Comparison of ENCODE assay signal across 2 cellular contexts in the genomic region with DNA sequence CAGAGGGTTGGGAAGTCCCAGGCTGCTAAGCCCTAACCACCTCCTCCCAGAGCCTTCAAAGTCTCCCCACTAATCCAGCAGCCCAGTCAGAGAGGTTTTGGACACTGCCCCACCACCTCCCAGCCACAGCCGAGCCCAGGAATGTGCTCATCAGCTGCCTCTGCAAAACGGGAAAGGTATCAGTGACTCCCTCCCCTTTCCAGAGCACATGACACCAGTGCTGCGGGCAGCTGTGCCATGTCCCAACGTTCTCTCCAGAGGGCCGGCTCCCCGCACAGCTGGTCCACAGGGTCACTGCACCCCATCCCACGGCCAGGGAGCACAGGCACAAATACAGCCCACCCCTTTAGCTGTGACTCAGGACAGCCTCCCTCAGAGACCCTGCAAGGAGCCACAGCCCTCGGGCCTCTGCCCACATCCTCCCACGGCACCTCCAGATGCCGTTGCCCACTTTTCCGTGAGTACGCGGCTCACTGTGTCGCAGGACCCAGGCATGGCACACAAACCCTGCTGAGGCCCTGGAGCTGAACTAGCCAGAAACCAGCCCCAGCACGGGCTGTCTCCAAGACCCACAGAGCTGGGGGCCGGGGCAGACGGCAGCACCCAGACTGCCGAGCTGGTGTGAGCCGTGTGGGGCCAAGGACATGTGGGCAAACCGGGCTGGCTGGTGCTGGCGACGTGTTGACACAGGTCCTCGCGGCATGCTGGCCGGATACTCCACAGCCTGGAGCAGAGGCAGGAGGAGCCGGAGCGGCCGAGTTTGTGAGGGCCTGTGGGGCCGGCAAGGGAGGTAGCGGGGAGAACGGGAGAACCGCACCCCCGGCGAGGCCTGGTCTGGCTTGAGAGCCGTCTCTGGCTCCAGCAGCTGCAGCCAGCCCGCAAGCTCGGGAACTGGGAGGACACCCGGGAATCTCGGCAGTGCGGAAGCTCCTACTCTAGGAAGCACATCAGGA.
TF ChIP-seq lines count a peak whose summit lies in the region.

No MANE protein-coding gene starts in this region.

TF ChIP-seq in A549, 52 proteins besides CTCF, POLR2A, EP300 and RAD21:
- TF ChIP-seq ZFP36 (IDR thresholded peaks at IDR 0.05; ENCODE audit: borderline replicate concordance, partially characterized antibody), result no peak
- no peak for TF ChIP-seq RCOR1 (IDR thresholded peaks at IDR 0.05; ENCODE audit: low read depth, low read length)
- TF ChIP-seq, protein P1, sequence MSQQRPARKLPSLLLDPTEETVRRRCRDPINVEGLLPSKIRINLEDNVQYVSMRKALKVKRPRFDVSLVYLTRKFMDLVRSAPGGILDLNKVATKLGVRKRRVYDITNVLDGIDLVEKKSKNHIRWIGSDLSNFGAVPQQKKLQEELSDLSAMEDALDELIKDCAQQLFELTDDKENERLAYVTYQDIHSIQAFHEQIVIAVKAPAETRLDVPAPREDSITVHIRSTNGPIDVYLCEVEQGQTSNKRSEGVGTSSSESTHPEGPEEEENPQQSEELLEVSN (IDR thresholded peaks at IDR 0.05; ENCODE audit: borderline replicate concordance, low read depth), result no peak
- no peak for TF ChIP-seq PHF8 (IDR thresholded peaks at IDR 0.05; ENCODE audit: borderline replicate concordance, low read depth)
- no peak for TF ChIP-seq HOXA7 (CRISPR knock-in tag; IDR thresholded peaks at IDR 0.05)
- no peak for TF ChIP-seq RNF2 (IDR thresholded peaks at IDR 0.05; ENCODE audit: borderline replicate concordance, low read depth)
- no peak for TF ChIP-seq SREBF2 (IDR thresholded peaks at IDR 0.05)
- TF ChIP-seq SMC3 (IDR thresholded peaks at IDR 0.05), result no peak
- TF ChIP-seq, protein P2, sequence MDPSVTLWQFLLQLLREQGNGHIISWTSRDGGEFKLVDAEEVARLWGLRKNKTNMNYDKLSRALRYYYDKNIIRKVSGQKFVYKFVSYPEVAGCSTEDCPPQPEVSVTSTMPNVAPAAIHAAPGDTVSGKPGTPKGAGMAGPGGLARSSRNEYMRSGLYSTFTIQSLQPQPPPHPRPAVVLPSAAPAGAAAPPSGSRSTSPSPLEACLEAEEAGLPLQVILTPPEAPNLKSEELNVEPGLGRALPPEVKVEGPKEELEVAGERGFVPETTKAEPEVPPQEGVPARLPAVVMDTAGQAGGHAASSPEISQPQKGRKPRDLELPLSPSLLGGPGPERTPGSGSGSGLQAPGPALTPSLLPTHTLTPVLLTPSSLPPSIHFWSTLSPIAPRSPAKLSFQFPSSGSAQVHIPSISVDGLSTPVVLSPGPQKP (IDR thresholded peaks at IDR 0.05; ENCODE audit: low read depth, low read length), result no peak
- TF ChIP-seq NR3C1 (IDR thresholded peaks at IDR 0.05), result no peak

TF ChIP-seq in IMR-90, 13 proteins besides CTCF, POLR2A, EP300 and RAD21:
- TF ChIP-seq FOS (IDR thresholded peaks at IDR 0.05; ENCODE audit: low read depth, low read length) (no peak), NFE2L2 (IDR thresholded peaks at IDR 0.05; ENCODE audit: low read depth, low read length) (no peak), MAFK (IDR thresholded peaks at IDR 0.05; ENCODE audit: low read depth, low read length) (no peak), CEBPB (IDR thresholded peaks at IDR 0.05; ENCODE audit: low read depth, low read length) (no peak), BHLHE40 (IDR thresholded peaks at IDR 0.05; ENCODE audit: low read depth, low read length) (no peak), SMC3 (IDR thresholded peaks at IDR 0.05; ENCODE audit: low read depth, low read length) (no peak), RCOR1 (IDR thresholded peaks at IDR 0.05; ENCODE audit: insufficient replicate concordance, low read length) (no peak), RFX5 (IDR thresholded peaks at IDR 0.05; ENCODE audit: low read depth, low read length) (no peak), MXI1 (IDR thresholded peaks at IDR 0.05; ENCODE audit: borderline replicate concordance, low read depth, low read length) (no peak), CHD1 (IDR thresholded peaks at IDR 0.05; ENCODE audit: low read depth, low read length) (no peak)
- TF ChIP-seq, protein P3, sequence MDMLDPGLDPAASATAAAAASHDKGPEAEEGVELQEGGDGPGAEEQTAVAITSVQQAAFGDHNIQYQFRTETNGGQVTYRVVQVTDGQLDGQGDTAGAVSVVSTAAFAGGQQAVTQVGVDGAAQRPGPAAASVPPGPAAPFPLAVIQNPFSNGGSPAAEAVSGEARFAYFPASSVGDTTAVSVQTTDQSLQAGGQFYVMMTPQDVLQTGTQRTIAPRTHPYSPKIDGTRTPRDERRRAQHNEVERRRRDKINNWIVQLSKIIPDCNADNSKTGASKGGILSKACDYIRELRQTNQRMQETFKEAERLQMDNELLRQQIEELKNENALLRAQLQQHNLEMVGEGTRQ (IDR thresholded peaks at IDR 0.05; ENCODE audit: low read depth, low read length), result no peak
TF ChIP-seq in IMR-90: peak in this region for 0.
